ENCODE assay signal across 9 cellular contexts in the genomic region with DNA sequence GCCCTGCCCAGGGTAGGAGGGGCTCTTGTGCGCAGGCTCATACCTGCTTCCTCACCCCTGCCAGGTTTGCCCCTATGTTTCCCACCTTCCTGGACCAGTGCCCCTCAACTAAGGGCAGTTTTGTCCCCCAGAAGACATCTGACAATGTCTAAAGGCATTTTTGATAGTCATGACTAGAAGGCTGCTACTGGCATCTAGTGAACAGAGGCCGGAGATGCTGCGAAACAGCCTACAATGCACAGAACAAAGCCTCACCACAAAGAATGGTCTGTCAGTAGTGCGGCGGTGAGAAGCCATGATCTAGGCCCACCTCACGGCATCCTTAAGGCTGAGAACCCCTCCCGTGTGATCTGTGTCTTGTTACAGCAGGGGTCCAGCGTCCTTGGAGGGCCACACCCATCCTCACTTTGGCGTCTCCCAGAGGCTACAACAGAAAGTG.
DNase-seq lines count a peak whose midpoint lies in the region; ATAC-seq, FAIRE-seq and TF ChIP-seq lines count a peak whose summit lies in the region.
"Had no signal": no experiment of that assay in that cellular context is flagged by ENCODE, and none has a peak within 500 bp of the region (broad histone marks: within the 10 kb centered on the region; RNA-seq: fewer than 3 reads in every experiment).

No MANE protein-coding gene starts in this region.

- H3K36me3 Mint-ChIP-seq in effector memory CD8-positive, alpha-beta T cell (ENCODE audit: insufficient read depth): peaks cover 30% of the 10 kb centered on the region
- no peaks in the 10 kb centered on the region for H3K36me3 Mint-ChIP-seq in CD4-positive, alpha-beta memory T cell

- H3K27me3 ChIP-seq in Panc1 (ENCODE audit: control insufficient read depth, insufficient read depth, low read length) (no peaks in the 10 kb centered on the region), esophagus (ENCODE audit: control insufficient read depth in 1 of 2, insufficient read depth in 2 of 2, low read length in 2 of 2) (no peaks in the 10 kb centered on the region), small intestine (ENCODE audit: control insufficient read depth in 2 of 2, insufficient read depth in 2 of 2, low read length in 2 of 2) (no peaks in the 10 kb centered on the region)
- no peaks in the 10 kb centered on the region for H3K27me3 ChIP-seq in CD4-positive, alpha-beta memory T cell (ENCODE audit: insufficient read depth, low read length)

- DNase-seq in NCI-H82 (lab: John Stamatoyannopoulos, UW) (peak; percentile 30), NCI-H82 treated with DMSO at 0.1 percent for 48 hours (lab: John Stamatoyannopoulos, UW; ENCODE audit: unreplicated experiment) (no peak), Panc1 (ENCODE audit: low read depth, low spot score) (no peak), small intestine (peak; percentile 34), cerebellum (ENCODE audit: low spot score) (no peak)
- DNase-seq in effector memory CD8-positive, alpha-beta T cell: no peak
- DNase-seq in CD4-positive, alpha-beta memory T cell: no peak
- DNase-seq: activated T-cell treated with anti-CD3 and anti-CD28 coated beads, Interleukin-2, amount 50 U/mL, for 72 hours had no signal

- peak; percentile 24 for TF ChIP-seq CTCF in Panc1 (IDR thresholded peaks at IDR 0.05)

- H3K9me3 ChIP-seq in Panc1 (ENCODE audit: control insufficient read depth, insufficient read depth, low read depth, low read length) (no peaks in the 10 kb centered on the region), esophagus (ENCODE audit: control insufficient read depth in 2 of 2, insufficient read depth in 1 of 2, low read depth in 1 of 2, low read length in 1 of 2) (no peaks in the 10 kb centered on the region), small intestine (ENCODE audit: control insufficient read depth, low read depth) (no peaks in the 10 kb centered on the region)
- H3K9me3 ChIP-seq in CD4-positive, alpha-beta memory T cell (ENCODE audit: control insufficient read depth in 1 of 2, low read length in 2 of 2): no peaks in the 10 kb centered on the region

- H3K4me1 Mint-ChIP-seq in effector memory CD8-positive, alpha-beta T cell (ENCODE audit: low read depth in 2 of 2): peaks cover 5 to 7% of the 10 kb centered on the region in 2 donors
- H3K4me1 Mint-ChIP-seq in CD4-positive, alpha-beta memory T cell: peaks cover 0 to 12% (median 0%) of the 10 kb centered on the region in 4 donors

- H3K27ac ChIP-seq in Panc1 (ENCODE audit: low read length): no peak overlapping the region
- H3K27ac ChIP-seq in esophagus (ENCODE audit: low read depth in 2 of 2, low read length in 1 of 2): peak overlapping the region; percentile 52 to 90
- H3K27ac ChIP-seq in small intestine (ENCODE audit: low read depth in 1 of 2, low read length in 1 of 2): no peak overlapping the region
- no peak overlapping the region for H3K27ac ChIP-seq in CD4-positive, alpha-beta memory T cell (ENCODE audit: low read depth, low read length)

- no peak for FAIRE-seq in small intestine (lab: Jason Lieb, UNC)

- no TSS peak for BruUV-seq in Panc1 (replicated peaks; lab: Mats Ljungman, UMichigan)

- 83 to 87% methylated on average over 9 of the region's 9 CpGs for WGBS in esophagus, 2 donors
- WGBS in small intestine, 3 donors: 40 to 64% (median 54%) methylated on average over 9 of the region's 9 CpGs

- no peaks in the 10 kb centered on the region for H3K9me3 Mint-ChIP-seq in effector memory CD8-positive, alpha-beta T cell
- H3K9me3 Mint-ChIP-seq in CD4-positive, alpha-beta memory T cell: peaks cover 0 to 3% (median 0%) of the 10 kb centered on the region in 8 donors
- H3K9me3 Mint-ChIP-seq: activated T-cell treated with anti-CD3 and anti-CD28 coated beads, Interleukin-2, amount 50 U/mL, for 72 hours had no signal

- POLR2A ChIA-PET in Panc1 (lab: Charles Lee): no interaction called here
- POLR2A ChIA-PET in CD4-positive, alpha-beta memory T cell (lab: Charles Lee; ENCODE audit: partially characterized antibody): no interaction called here

- in situ Hi-C loops in Panc1 (cut with HindIII; ENCODE audit: low pct_unique_long_range_greater_than_20kb, low sequenced_read_pairs): no loop called here

- H3K4me3 ChIP-seq in Panc1 (ENCODE audit: low read depth in 2 of 2, low read length in 2 of 2) (no peak overlapping the region), esophagus (ENCODE audit: low read depth in 1 of 2, low read length in 2 of 2) (no peak overlapping the region), small intestine (ENCODE audit: low read depth in 1 of 2, low read length in 2 of 2) (no peak overlapping the region)
- H3K4me3 ChIP-seq in CD4-positive, alpha-beta memory T cell (ENCODE audit: low read length in 2 of 2): no peak overlapping the region

- H3K36me3 ChIP-seq in Panc1 (ENCODE audit: control insufficient read depth, insufficient read depth, low read length) (no peaks in the 10 kb centered on the region), esophagus (ENCODE audit: control insufficient read depth in 2 of 2, insufficient read depth in 2 of 2, low read length in 1 of 2) (no peaks in the 10 kb centered on the region), small intestine (ENCODE audit: control insufficient read depth in 2 of 2, insufficient read depth in 2 of 2, low read length in 2 of 2) (no peaks in the 10 kb centered on the region)
- H3K36me3 ChIP-seq in CD4-positive, alpha-beta memory T cell (ENCODE audit: insufficient read depth, low read length): no peaks in the 10 kb centered on the region

- ATAC-seq in Panc1: no peak
- ATAC-seq in effector memory CD8-positive, alpha-beta T cell (replicated peaks): no peak

- H3K4me1 ChIP-seq in Panc1 (ENCODE audit: control insufficient read depth, insufficient read depth, low read length): no peaks in the 10 kb centered on the region
- peaks cover 0 to 15% of the 10 kb centered on the region in 2 donors for H3K4me1 ChIP-seq in esophagus (ENCODE audit: control insufficient read depth in 2 of 2, insufficient read depth in 2 of 2, low read length in 1 of 2)
- H3K4me1 ChIP-seq in small intestine (ENCODE audit: control insufficient read depth in 2 of 2, insufficient read depth in 1 of 2, low read depth in 1 of 2, low read length in 1 of 2): peaks cover 0 to 6% of the 10 kb centered on the region in 2 donors
- peaks cover 4% of the 10 kb centered on the region for H3K4me1 ChIP-seq in CD4-positive, alpha-beta memory T cell (ENCODE audit: insufficient read depth, low read length)

- intact Hi-C loops in Panc1 (cut with micrococcal nuclease; ENCODE audit: unreplicated experiment): loop anchor here (5.0 kb wide), 3 partner anchors 213 to 493 kb away; a partner anchor contains a TSS
- intact Hi-C loops in CD4-positive, alpha-beta memory T cell (cut with micrococcal nuclease): loop anchor here (5.0 kb wide), 1 partner anchor 213 kb away; a partner anchor contains a TSS

- no peak overlapping the region for H3K27ac Mint-ChIP-seq in effector memory CD8-positive, alpha-beta T cell
- peak overlapping the region in 1 of 7 donors; percentile 19 for H3K27ac Mint-ChIP-seq in CD4-positive, alpha-beta memory T cell
- H3K27ac Mint-ChIP-seq: activated T-cell treated with anti-CD3 and anti-CD28 coated beads, Interleukin-2, amount 50 U/mL, for 72 hours had no signal

- no peaks in the 10 kb centered on the region for H3K27me3 Mint-ChIP-seq in effector memory CD8-positive, alpha-beta T cell
- H3K27me3 Mint-ChIP-seq in CD4-positive, alpha-beta memory T cell: peaks cover 0 to 1% of the 10 kb centered on the region in 2 donors

- CTCF ChIA-PET in Panc1 (lab: Charles Lee): no interaction called here
- CTCF ChIA-PET in CD4-positive, alpha-beta memory T cell (lab: Charles Lee; ENCODE audit: partially characterized antibody): interaction anchor here (1.0 to 6.1 kb wide), 8 partner anchors 13 to 505 kb away, joined by 3 to 67 read pairs (median 4); a partner anchor contains a TSS

- H3K4me3 Mint-ChIP-seq in effector memory CD8-positive, alpha-beta T cell: no peak overlapping the region
- no peak overlapping the region for H3K4me3 Mint-ChIP-seq in CD4-positive, alpha-beta memory T cell
- H3K4me3 Mint-ChIP-seq: activated T-cell treated with anti-CD3 and anti-CD28 coated beads, Interleukin-2, amount 50 U/mL, for 72 hours had no signal

Comparison
In these comparisons a context has a peak if more than half of its experiments do, and no peak if none do; other contexts are left out.
1. DNase-seq: peak in NCI-H82 (single experiment) and small intestine (single experiment); none in NCI-H82 treated with DMSO at 0.1 percent for 48 hours (single experiment), Panc1 (single experiment), effector memory CD8-positive, alpha-beta T cell (0 of 3), cerebellum (single experiment) and CD4-positive, alpha-beta memory T cell (0 of 5).
2. H3K27ac ChIP-seq: peak in esophagus (2 of 2); none in Panc1 (single experiment), small intestine (0 of 2) and CD4-positive, alpha-beta memory T cell (single experiment).